ENCODE assay signal across 10 cellular contexts in the genomic region with DNA sequence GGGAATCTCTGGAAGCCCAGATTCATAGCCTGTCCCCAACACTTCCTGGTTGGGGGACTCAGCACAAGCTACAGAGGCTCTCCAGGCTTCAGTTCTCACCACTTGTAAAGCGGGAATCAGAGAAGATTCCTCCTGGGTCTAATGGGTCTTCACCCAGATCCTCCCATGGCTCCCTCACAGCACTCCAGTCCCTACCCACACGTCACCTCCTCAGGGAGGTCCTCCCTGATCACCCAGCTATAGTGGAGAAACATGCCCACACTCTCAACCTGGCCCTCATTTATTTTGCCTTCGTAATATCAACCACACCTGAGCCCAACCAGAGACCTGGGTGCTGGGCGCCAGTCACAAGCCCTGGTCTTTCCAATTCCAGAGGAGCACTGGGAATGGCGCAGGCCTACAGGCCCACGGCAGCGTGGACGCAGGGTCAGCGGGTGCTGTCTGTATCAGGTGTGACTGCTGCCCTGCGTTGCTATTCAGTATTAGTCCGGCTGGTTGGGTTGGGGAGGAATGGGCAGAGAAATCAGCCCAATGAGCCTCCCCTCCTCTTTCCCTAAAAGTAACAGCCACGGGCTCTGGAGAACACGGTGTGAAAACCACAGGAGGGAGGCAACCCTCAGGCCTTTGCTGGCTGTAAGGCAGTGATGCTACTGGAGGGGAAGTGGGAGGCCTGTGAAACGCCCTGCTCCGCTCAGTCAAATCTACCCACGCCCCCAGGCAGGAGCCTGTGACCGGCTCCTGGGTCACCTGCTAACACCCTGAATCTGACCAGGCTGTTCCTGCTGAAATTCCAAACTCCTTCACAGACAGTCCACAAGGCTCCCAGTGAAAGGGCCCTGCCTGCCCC. TPM values are rescaled to one million over a fixed set of nuclear protein-coding genes. Genes with fewer than 3 reads are reported as not detected.
DNase-seq lines count a peak whose midpoint lies in the region; ATAC-seq, FAIRE-seq and TF ChIP-seq lines count a peak whose summit lies in the region.
"Had no signal": no experiment of that assay in that cellular context is flagged by ENCODE, and none has a peak within 500 bp of the region (broad histone marks: within the 10 kb centered on the region; RNA-seq: fewer than 3 reads in every experiment).

No MANE protein-coding gene starts in this region.

- H3K27me3 ChIP-seq in esophagus (ENCODE audit: control insufficient read depth in 1 of 2, insufficient read depth in 2 of 2, low read length in 2 of 2) (no peaks in the 10 kb centered on the region), rectal smooth muscle tissue (ENCODE audit: control insufficient read depth, insufficient read depth, low read length) (no peaks in the 10 kb centered on the region), pancreas (no peaks in the 10 kb centered on the region)

- no peak for FAIRE-seq in pancreas (lab: Jason Lieb, UNC)
- FAIRE-seq: endothelial cell of umbilical vein had no signal

- TF ChIP-seq POLR2A in NB4 (IDR thresholded peaks at IDR 0.05; ENCODE audit: extremely low read depth, insufficient read length) = no peak

- WGBS in esophagus, 2 donors = 64 to 68% methylated on average over 17 of the region's 17 CpGs
- WGBS in pancreas, 2 donors = 76 to 82% methylated on average over 17 of the region's 17 CpGs

- intact Hi-C loops in pancreas (cut with DNase I) = no loop called here

- H3K4me1 ChIP-seq in esophagus (ENCODE audit: control insufficient read depth in 2 of 2, insufficient read depth in 2 of 2, low read length in 1 of 2) (peaks cover 30 to 40% of the 10 kb centered on the region in 2 donors), rectal smooth muscle tissue (ENCODE audit: control insufficient read depth, insufficient read depth, low read length) (peaks cover 35% of the 10 kb centered on the region), pancreas (peaks cover 29 to 45% (median 36%) of the 10 kb centered on the region in 3 donors)

- H3K36me3 ChIP-seq in esophagus (ENCODE audit: control insufficient read depth in 2 of 2, insufficient read depth in 2 of 2, low read length in 1 of 2) (peaks cover 0 to 13% of the 10 kb centered on the region in 2 donors), rectal smooth muscle tissue (ENCODE audit: control insufficient read depth, insufficient read depth, low read length) (no peaks in the 10 kb centered on the region), pancreas (no peaks in the 10 kb centered on the region)

- DNase-seq in ELF-1 (ENCODE audit: low read depth, low spot score) = peak; percentile 83
- DNase-seq in NB4 (ENCODE audit: low read depth) = peak; percentile 23
- no peak for DNase-seq in NCI-H1092 treated with DMSO at 0.1 percent for 48 hours (lab: John Stamatoyannopoulos, UW)
- no peak for DNase-seq in pancreas

- ATAC-seq in HG02588 (IDR thresholded peaks at IDR 0.05; ENCODE audit: unreplicated experiment) (no peak), pancreas (no peak), GM19023 (IDR thresholded peaks at IDR 0.05; ENCODE audit: unreplicated experiment) (no peak)

- peak overlapping the region; percentile 1 for H3K9ac ChIP-seq in rectal smooth muscle tissue (ENCODE audit: low read length)

- no peak overlapping the region for H3K4me3 ChIP-seq in NB4 (ENCODE audit: low read depth, low read length)
- peak overlapping the region in 1 of 2 donors; percentile 9 for H3K4me3 ChIP-seq in esophagus (ENCODE audit: low read depth in 1 of 2, low read length in 2 of 2)
- peak overlapping the region; percentile 50 for H3K4me3 ChIP-seq in rectal smooth muscle tissue (ENCODE audit: low read length)
- H3K4me3 ChIP-seq in pancreas = no peak overlapping the region

- H3K9me3 ChIP-seq in esophagus (ENCODE audit: control insufficient read depth in 2 of 2, insufficient read depth in 1 of 2, low read depth in 1 of 2, low read length in 1 of 2) = no peaks in the 10 kb centered on the region
- H3K9me3 ChIP-seq in pancreas = no peaks in the 10 kb centered on the region

- TF ChIP-seq CTCF in NB4 (IDR thresholded peaks at IDR 0.05; ENCODE audit: low read depth, low read length) (no peak), pancreas (IDR thresholded peaks at IDR 0.05) (no peak)

- H3K27ac ChIP-seq in esophagus (ENCODE audit: low read depth in 2 of 2, low read length in 1 of 2) = peak overlapping the region; percentile 54 to 65
- H3K27ac ChIP-seq in rectal smooth muscle tissue (ENCODE audit: low read depth, low read length) = peak overlapping the region; percentile 60
- H3K27ac ChIP-seq in pancreas = no peak overlapping the region

RNA-seq across cellular contexts. Expression of a gene that starts 5.2 kb away (rescaled TPM):
- polyA plus RNA-seq in esophagus (10 to 100 TPM; 51.9 to 56.0 TPM), pancreas (10 to 100 TPM; 54.8 to 70.1 TPM)
- 10 to 100 TPM; 49.2 to 79.3 (median 54.5) TPM for total RNA-seq in pancreas

RNA-seq across cellular contexts. Expression of a gene that starts 53.5 kb away (rescaled TPM):
- polyA plus RNA-seq in esophagus (under 1 TPM; 0.06 to 0.07 TPM), pancreas (under 1 TPM in 1 of 2 donors, not detected in 1; 0.21 TPM)
- under 1 TPM in 1 of 6 donors, not detected in 5; 0.19 TPM for total RNA-seq in pancreas
- total RNA-seq: endothelial cell of umbilical vein, HT1080 had no signal
- polyA plus RNA-seq: endothelial cell of umbilical vein had no signal

Comparison
In these comparisons a context has a peak if more than half of its experiments do, and no peak if none do; other contexts are left out.
1. DNase-seq: peak in ELF-1 (single experiment) and NB4 (single experiment); none in NCI-H1092 treated with DMSO at 0.1 percent for 48 hours (single experiment) and pancreas (0 of 6).
2. H3K27ac ChIP-seq: peak in esophagus (2 of 2) and rectal smooth muscle tissue (single experiment); none in pancreas (0 of 4).